In the genomic region with DNA sequence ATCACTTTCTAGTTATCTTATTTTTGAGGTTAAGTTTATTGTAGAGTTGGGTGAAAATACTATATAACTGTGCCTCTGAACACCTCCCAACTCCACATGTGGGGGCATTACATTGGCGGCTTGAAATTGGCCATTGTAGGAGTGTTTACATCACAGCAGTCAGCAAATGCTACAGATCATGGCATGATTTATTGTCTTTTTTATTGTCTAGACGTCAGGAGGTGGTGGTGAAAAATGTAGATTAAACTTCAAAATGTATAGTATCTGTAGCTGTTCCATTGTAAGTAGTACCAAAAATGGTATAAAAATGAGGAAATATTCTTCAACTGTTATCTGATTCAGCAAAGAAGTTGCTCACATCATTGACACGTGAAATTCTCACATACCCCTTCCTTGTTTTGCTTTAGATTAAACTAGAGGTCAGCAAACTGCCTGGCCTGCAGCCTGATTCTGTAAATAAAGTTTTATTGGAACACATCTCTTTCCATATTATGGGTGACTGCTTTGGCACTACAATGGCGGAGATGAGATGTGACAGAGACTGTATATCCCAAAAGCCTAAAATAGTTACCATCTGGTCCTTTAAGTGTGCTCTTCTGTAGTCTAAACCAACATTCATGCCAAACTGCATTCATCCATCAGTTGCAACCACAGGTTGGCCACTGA, we compare ENCODE assay signal across 25 cellular contexts.
"Had no signal": no experiment of that assay in that cellular context is flagged by ENCODE, and none has a peak within 500 bp of the region (broad histone marks: within the 10 kb centered on the region; RNA-seq: fewer than 3 reads in every experiment).

No MANE protein-coding gene starts in this region.

- DNase-seq: activated CD4-positive, alpha-beta T cell treated with anti-CD3 and anti-CD28 coated beads for 4 hours; activated CD8-positive, alpha-beta memory T cell treated with anti-CD3 and anti-CD28 coated beads, Interleukin-2, amount 50 U/mL, for 4 hours; activated CD8-positive, alpha-beta T cell treated with anti-CD3 and anti-CD28 coated beads for 36 hours; activated naive CD4-positive, alpha-beta T cell treated with anti-CD3 and anti-CD28 coated beads, Interleukin-2, amount 50 U/mL, for 16 hours; activated naive CD8-positive, alpha-beta T cell treated with anti-CD3 and anti-CD28 coated beads, Interleukin-2, amount 10 ng/mL, durations not matched to agents 7 days and 5 days; activated T-cell treated with anti-CD3 and anti-CD28 coated beads, Interleukin-2, amount 50 U/mL, for 1 hour; adrenal gland; anterior cingulate cortex; cerebellar nuclear complex; NCI-H1092; NCI-H1417; NCI-H2029; NCI-H2107; NCI-H2171 treated with DMSO at 0.1 percent for 48 hours; NCI-H226; NCI-H526; NK-92 treated with Interleukin-12 subunit alpha and Interleukin-12 subunit beta, amount 100 ng/mL, for 24 hours; Peyer's patch; Right ventricle myocardium superior; T-helper 17 cell; T-helper 9 cell; WERI-Rb-1 had no signal

- H3K27ac Mint-ChIP-seq: activated CD8-positive, alpha-beta T cell treated with anti-CD3 and anti-CD28 coated beads for 36 hours; activated naive CD8-positive, alpha-beta T cell treated with anti-CD3 and anti-CD28 coated beads, Interleukin-2, amount 10 ng/mL, durations not matched to agents 7 days and 5 days had no signal

- H3K4me3 ChIP-seq: adrenal gland, Peyer's patch, SJSA1 had no signal

- H3K27me3 Mint-ChIP-seq: activated CD8-positive, alpha-beta T cell treated with anti-CD3 and anti-CD28 coated beads for 36 hours; activated naive CD8-positive, alpha-beta T cell treated with anti-CD3 and anti-CD28 coated beads, Interleukin-2, amount 10 ng/mL, durations not matched to agents 7 days and 5 days; T-helper 17 cell had no signal

- H3K4me3 Mint-ChIP-seq: activated CD8-positive, alpha-beta T cell treated with anti-CD3 and anti-CD28 coated beads for 36 hours; activated naive CD8-positive, alpha-beta T cell treated with anti-CD3 and anti-CD28 coated beads, Interleukin-2, amount 10 ng/mL, durations not matched to agents 7 days and 5 days; T-helper 17 cell had no signal

- H3K9me3 ChIP-seq: adrenal gland, Peyer's patch, SJSA1 had no signal

- H3K36me3 ChIP-seq: adrenal gland, Peyer's patch, SJSA1, WERI-Rb-1 had no signal

- H3K27ac ChIP-seq: adrenal gland, Peyer's patch, RWPE1, SJSA1, WERI-Rb-1 had no signal

- H3K27me3 ChIP-seq: adrenal gland, Peyer's patch, SJSA1 had no signal

- H3K4me1 ChIP-seq: SJSA1 had no signal

- ATAC-seq: activated CD4-positive, CD25-positive, alpha-beta regulatory T cell treated with anti-CD3 and anti-CD28 coated beads, Interleukin-2, amount 50 U/mL, for 24 hours; activated CD8-positive, alpha-beta T cell treated with anti-CD3 and anti-CD28 coated beads for 36 hours; T-helper 17 cell had no signal

- H3K9me3 Mint-ChIP-seq: activated CD8-positive, alpha-beta T cell treated with anti-CD3 and anti-CD28 coated beads for 36 hours had no signal
